Comparison of ENCODE assay signal across 14 cellular contexts in genomic region chr5:133402781-133403180, GRCh38.
A peak's percentile ranks its signal among the peaks of the same experiment; 100 is the strongest.
DNase-seq lines count a peak whose midpoint lies in the region; ATAC-seq and TF ChIP-seq lines count a peak whose summit lies in the region.
"Had no signal": no experiment of that assay in that cellular context is flagged by ENCODE, and none has a peak within 500 bp of the region (broad histone marks: within the 10 kb centered on the region; RNA-seq: fewer than 3 reads in every experiment).

No MANE protein-coding gene starts in this region.

- peak overlapping the region; percentile 21 for H3K18ac ChIP-seq in neuronal stem cell (ENCODE audit: low read length)

- no peak overlapping the region for H3K27ac Mint-ChIP-seq in activated CD8-positive, alpha-beta T cell treated with anti-CD3 and anti-CD28 coated beads, Interleukin-2, amount 10 ng/mL, durations not matched to agents 7 days and 5 days
- H3K27ac Mint-ChIP-seq in activated CD8-positive, alpha-beta T cell treated with anti-CD3 and anti-CD28 coated beads for 36 hours: no peak overlapping the region
- H3K27ac Mint-ChIP-seq in endodermal cell: no peak overlapping the region
- H3K27ac Mint-ChIP-seq: CD4-positive, alpha-beta T cell had no signal

- no peak overlapping the region for H2BK12ac ChIP-seq in neuronal stem cell (ENCODE audit: low read length)

- peak; percentile 14 for DNase-seq in activated CD8-positive, alpha-beta T cell treated with anti-CD3 and anti-CD28 coated beads, Interleukin-2, amount 10 ng/mL, durations not matched to agents 7 days and 5 days
- no peak for DNase-seq in activated CD8-positive, alpha-beta T cell treated with anti-CD3 and anti-CD28 coated beads for 36 hours
- DNase-seq in endodermal cell (peak; percentile 29), mesenteric fat pad (ENCODE audit: low spot score) (peak; percentile 78), neuronal stem cell (ENCODE audit: low spot score) (no peak), SJCRH30 (no peak), NCI-H524 treated with DMSO at 0.1 percent for 48 hours (lab: John Stamatoyannopoulos, UW) (no peak), C1 segment of cervical spinal cord (lab: John Stamatoyannopoulos, UW) (no peak)
- DNase-seq: ACHN; Calu3; CD4-positive, alpha-beta T cell; DMS 273 treated with DMSO at 0.1 percent for 48 hours had no signal

- no peak overlapping the region for H3K14ac ChIP-seq in neuronal stem cell (ENCODE audit: low read length)

- H4K91ac ChIP-seq in neuronal stem cell (ENCODE audit: low read depth, low read length, poor library complexity): no peak overlapping the region

- no peak overlapping the region for H4K8ac ChIP-seq in neuronal stem cell (ENCODE audit: low read depth, low read length)

- H3K9ac ChIP-seq in endodermal cell (ENCODE audit: extremely low read depth, low read length, poor library complexity, severe bottlenecking): no peak overlapping the region
- H3K9ac ChIP-seq in neuronal stem cell (ENCODE audit: low read depth, low read length, poor library complexity): no peak overlapping the region
- H3K9ac ChIP-seq: BLaER1 treated with 17β-estradiol and CSF1 and Interleukin-3, amounts not matched to agents 10 nM and 100 nM had no signal

- CTCF ChIA-PET in activated CD8-positive, alpha-beta T cell treated with anti-CD3 and anti-CD28 coated beads, Interleukin-2, amount 10 ng/mL, durations not matched to agents 7 days and 5 days (lab: Charles Lee): no interaction called here
- CTCF ChIA-PET in activated CD8-positive, alpha-beta T cell treated with anti-CD3 and anti-CD28 coated beads for 36 hours (lab: Charles Lee): interaction anchor here (1.1 kb wide), 1 partner anchor 21 kb away, joined by 3 read pairs; no protein-coding TSS in a partner anchor

- H3K4me3 ChIP-seq in endodermal cell (ENCODE audit: low read length): no peak overlapping the region
- H3K4me3 ChIP-seq in neuronal stem cell (ENCODE audit: low read length in 2 of 2): no peak overlapping the region
- H3K4me3 ChIP-seq in SJCRH30: no peak overlapping the region
- H3K4me3 ChIP-seq: BLaER1 treated with 17β-estradiol and CSF1 and Interleukin-3, amounts not matched to agents 10 nM and 100 nM had no signal

- H3K27ac ChIP-seq in endodermal cell (ENCODE audit: low read depth, low read length) (no peak overlapping the region), neuronal stem cell (replicated peaks; ENCODE audit: low read length) (no peak overlapping the region), SJCRH30 (no peak overlapping the region)
- H3K27ac ChIP-seq: BLaER1 treated with 17β-estradiol and CSF1 and Interleukin-3, amounts not matched to agents 10 nM and 100 nM had no signal

- no peaks in the 10 kb centered on the region for H3K4me1 ChIP-seq in endodermal cell (ENCODE audit: control insufficient read depth, insufficient read depth, low read length)
- H3K4me1 ChIP-seq in neuronal stem cell (ENCODE audit: control insufficient read depth in 2 of 2, insufficient read depth in 1 of 2, low read depth in 1 of 2, low read length in 2 of 2): peaks cover 5 to 19% of the 10 kb centered on the region in 2 donors
- H3K4me1 ChIP-seq in SJCRH30: no peaks in the 10 kb centered on the region

- H2BK5ac ChIP-seq in neuronal stem cell (ENCODE audit: low read length): no peak overlapping the region

- H3K9me3 ChIP-seq in endodermal cell (ENCODE audit: control insufficient read depth, low read length): no peaks in the 10 kb centered on the region
- no peaks in the 10 kb centered on the region for H3K9me3 ChIP-seq in neuronal stem cell (replicated peaks in 1 of 2; ENCODE audit: control insufficient read depth in 2 of 2, insufficient read depth in 1 of 2, low read depth in 1 of 2, low read length in 2 of 2)
- H3K9me3 ChIP-seq in SJCRH30 (replicated peaks): no peaks in the 10 kb centered on the region
- H3K9me3 ChIP-seq: BLaER1 treated with 17β-estradiol and CSF1 and Interleukin-3, amounts not matched to agents 10 nM and 100 nM had no signal

- no peaks in the 10 kb centered on the region for H3K27me3 ChIP-seq in endodermal cell (ENCODE audit: control insufficient read depth, insufficient read depth, low read length, poor library complexity, severe bottlenecking)
- H3K27me3 ChIP-seq in neuronal stem cell (ENCODE audit: control insufficient read depth in 3 of 3, insufficient read depth in 3 of 3, low read depth in 1 of 3, low read length in 3 of 3): no peaks in the 10 kb centered on the region
- H3K27me3 ChIP-seq in SJCRH30: no peaks in the 10 kb centered on the region
- H3K27me3 ChIP-seq: BLaER1 treated with 17β-estradiol and CSF1 and Interleukin-3, amounts not matched to agents 10 nM and 100 nM had no signal

- H2AFZ ChIP-seq in neuronal stem cell (ENCODE audit: low read length): peak overlapping the region; percentile 42

- H3K79me1 ChIP-seq in neuronal stem cell (ENCODE audit: low read depth, low read length): no peaks in the 10 kb centered on the region

- no peak overlapping the region for H3K4ac ChIP-seq in neuronal stem cell (ENCODE audit: low read length)

- H2BK120ac ChIP-seq in neuronal stem cell (ENCODE audit: low read depth, low read length): no peak overlapping the region

- POLR2A ChIA-PET in activated CD8-positive, alpha-beta T cell treated with anti-CD3 and anti-CD28 coated beads, Interleukin-2, amount 10 ng/mL, durations not matched to agents 7 days and 5 days (lab: Charles Lee): no interaction called here
- POLR2A ChIA-PET in activated CD8-positive, alpha-beta T cell treated with anti-CD3 and anti-CD28 coated beads for 36 hours (lab: Charles Lee): no interaction called here

- TF ChIP-seq CTCF in activated CD8-positive, alpha-beta T cell treated with anti-CD3 and anti-CD28 coated beads for 36 hours (IDR thresholded peaks at IDR 0.05): no peak
- TF ChIP-seq CTCF in endodermal cell (conservative IDR thresholded peaks at IDR 0.05): no peak

- WGBS in endodermal cell (ENCODE audit: insufficient coverage in 1 of 2, insufficient read length in 1 of 2), 2 experiments: 70 to 89% methylated on average over 6 to 12 of the region's 12 CpGs
- WGBS in neuronal stem cell (ENCODE audit: extremely low coverage in 2 of 2, insufficient read length in 2 of 2, insufficient replicate concordance in 1 of 2), 2 donors: no CpG with 5 or more reads among the region's 12 CpGs

- no peaks in the 10 kb centered on the region for H3K27me3 Mint-ChIP-seq in activated CD8-positive, alpha-beta T cell treated with anti-CD3 and anti-CD28 coated beads, Interleukin-2, amount 10 ng/mL, durations not matched to agents 7 days and 5 days (ENCODE audit: low read depth)
- peaks cover 2% of the 10 kb centered on the region for H3K27me3 Mint-ChIP-seq in activated CD8-positive, alpha-beta T cell treated with anti-CD3 and anti-CD28 coated beads for 36 hours
- no peaks in the 10 kb centered on the region for H3K27me3 Mint-ChIP-seq in endodermal cell (ENCODE audit: insufficient read depth)
- H3K27me3 Mint-ChIP-seq: CD4-positive, alpha-beta T cell had no signal

- no peak overlapping the region for H3K4me3 Mint-ChIP-seq in activated CD8-positive, alpha-beta T cell treated with anti-CD3 and anti-CD28 coated beads, Interleukin-2, amount 10 ng/mL, durations not matched to agents 7 days and 5 days
- no peak overlapping the region for H3K4me3 Mint-ChIP-seq in activated CD8-positive, alpha-beta T cell treated with anti-CD3 and anti-CD28 coated beads for 36 hours
- no peak overlapping the region for H3K4me3 Mint-ChIP-seq in endodermal cell
- H3K4me3 Mint-ChIP-seq: CD4-positive, alpha-beta T cell had no signal

- intact Hi-C loops in activated CD8-positive, alpha-beta T cell treated with anti-CD3 and anti-CD28 coated beads for 36 hours (cut with micrococcal nuclease): no loop called here

- H3K4me2 ChIP-seq in neuronal stem cell (ENCODE audit: insufficient read depth, low read length, poor library complexity, severe bottlenecking): no peak overlapping the region

- peaks cover 24% of the 10 kb centered on the region for H3K4me1 Mint-ChIP-seq in activated CD8-positive, alpha-beta T cell treated with anti-CD3 and anti-CD28 coated beads, Interleukin-2, amount 10 ng/mL, durations not matched to agents 7 days and 5 days (ENCODE audit: low read depth)
- peaks cover 22% of the 10 kb centered on the region for H3K4me1 Mint-ChIP-seq in activated CD8-positive, alpha-beta T cell treated with anti-CD3 and anti-CD28 coated beads for 36 hours (ENCODE audit: low read depth)
- peaks cover 6% of the 10 kb centered on the region for H3K4me1 Mint-ChIP-seq in endodermal cell

- H3K36me3 ChIP-seq in endodermal cell (ENCODE audit: control insufficient read depth, insufficient read depth, low read length): no peaks in the 10 kb centered on the region
- no peaks in the 10 kb centered on the region for H3K36me3 ChIP-seq in neuronal stem cell (replicated peaks in 1 of 2; ENCODE audit: control insufficient read depth in 2 of 2, insufficient read depth in 2 of 2, low read length in 2 of 2)
- no peaks in the 10 kb centered on the region for H3K36me3 ChIP-seq in SJCRH30
- H3K36me3 ChIP-seq: BLaER1 treated with 17β-estradiol and CSF1 and Interleukin-3, amounts not matched to agents 10 nM and 100 nM had no signal

- no peaks in the 10 kb centered on the region for H3K36me3 Mint-ChIP-seq in activated CD8-positive, alpha-beta T cell treated with anti-CD3 and anti-CD28 coated beads, Interleukin-2, amount 10 ng/mL, durations not matched to agents 7 days and 5 days (ENCODE audit: low read depth)
- H3K36me3 Mint-ChIP-seq in activated CD8-positive, alpha-beta T cell treated with anti-CD3 and anti-CD28 coated beads for 36 hours (ENCODE audit: low read depth): no peaks in the 10 kb centered on the region
- no peaks in the 10 kb centered on the region for H3K36me3 Mint-ChIP-seq in endodermal cell (ENCODE audit: low read depth)

- H2AK5ac ChIP-seq in neuronal stem cell (ENCODE audit: low read depth, low read length): no peak overlapping the region

- H2BK15ac ChIP-seq in neuronal stem cell (ENCODE audit: low read length): no peak overlapping the region

- H3K9me3 Mint-ChIP-seq in activated CD8-positive, alpha-beta T cell treated with anti-CD3 and anti-CD28 coated beads, Interleukin-2, amount 10 ng/mL, durations not matched to agents 7 days and 5 days (ENCODE audit: insufficient read depth): no peaks in the 10 kb centered on the region
- no peaks in the 10 kb centered on the region for H3K9me3 Mint-ChIP-seq in activated CD8-positive, alpha-beta T cell treated with anti-CD3 and anti-CD28 coated beads for 36 hours
- no peaks in the 10 kb centered on the region for H3K9me3 Mint-ChIP-seq in endodermal cell
- H3K9me3 Mint-ChIP-seq: CD4-positive, alpha-beta T cell had no signal

- ATAC-seq in activated CD8-positive, alpha-beta T cell treated with anti-CD3 and anti-CD28 coated beads, Interleukin-2, amount 10 ng/mL, durations not matched to agents 7 days and 5 days: no peak
- no peak for ATAC-seq in activated CD8-positive, alpha-beta T cell treated with anti-CD3 and anti-CD28 coated beads for 36 hours
- ATAC-seq: HCT116 had no signal

- no peak overlapping the region for H3K23ac ChIP-seq in neuronal stem cell (ENCODE audit: low read depth, low read length, poor library complexity)

Comparison
In these comparisons a context has a peak if more than half of its experiments do, and no peak if none do; other contexts are left out.
1. DNase-seq: peak in activated CD8-positive, alpha-beta T cell treated with anti-CD3 and anti-CD28 coated beads, Interleukin-2, amount 10 ng/mL, durations not matched to agents 7 days and 5 days (single experiment), endodermal cell (single experiment) and mesenteric fat pad (single experiment); none in activated CD8-positive, alpha-beta T cell treated with anti-CD3 and anti-CD28 coated beads for 36 hours (single experiment), neuronal stem cell (single experiment), SJCRH30 (0 of 2), NCI-H524 treated with DMSO at 0.1 percent for 48 hours (single experiment) and C1 segment of cervical spinal cord (0 of 14).